In genomic region chr16:49276646-49277385, GRCh38 we compare ENCODE assay signal across 22 cellular contexts. TPM values are rescaled to one million over a fixed set of nuclear protein-coding genes. Genes with fewer than 3 reads are reported as not detected.
DNase-seq lines count a peak whose midpoint lies in the region; ATAC-seq and TF ChIP-seq lines count a peak whose summit lies in the region.
"Had no signal": no experiment of that assay in that cellular context is flagged by ENCODE, and none has a peak within 500 bp of the region (broad histone marks: within the 10 kb centered on the region; RNA-seq: fewer than 3 reads in every experiment).

No MANE protein-coding gene starts in this region.

- intact Hi-C loops in colonic mucosa (cut with DNase I), result no loop called here

- H3K4me1 ChIP-seq in iPS-15b (ENCODE audit: control insufficient read depth, insufficient read depth, low read length) (peaks cover 21% of the 10 kb centered on the region), osteoblast (ENCODE audit: insufficient read depth, low read length) (no peaks in the 10 kb centered on the region), colonic mucosa (peaks cover 6% of the 10 kb centered on the region)
- H3K4me1 ChIP-seq: A549 had no signal

- H3K27me3 ChIP-seq in iPS-15b (ENCODE audit: control insufficient read depth, insufficient read depth, low read length) (peaks cover 95% of the 10 kb centered on the region), osteoblast (ENCODE audit: insufficient read depth, low read length) (peaks cover 64% of the 10 kb centered on the region), colonic mucosa (peaks cover 74% of the 10 kb centered on the region)

- no peaks in the 10 kb centered on the region for H3K79me2 ChIP-seq in osteoblast (ENCODE audit: insufficient read depth, low read length)

- peaks cover 4% of the 10 kb centered on the region for H3K9me3 Mint-ChIP-seq in WTC11

- H3K9me3 ChIP-seq in iPS-15b (ENCODE audit: control insufficient read depth, insufficient read depth, low read length) (no peaks in the 10 kb centered on the region), osteoblast (ENCODE audit: low read depth, low read length) (no peaks in the 10 kb centered on the region), colonic mucosa (no peaks in the 10 kb centered on the region)
- H3K9me3 ChIP-seq: A549 had no signal

- peak overlapping the region; percentile 65 for H3K4me3 Mint-ChIP-seq in WTC11

- H3K4me3 ChIP-seq in iPS-15b (ENCODE audit: low read depth, low read length), result peak overlapping the region; percentile 39
- H3K4me3 ChIP-seq in osteoblast (ENCODE audit: insufficient read depth, low read length), result no peak overlapping the region
- H3K4me3 ChIP-seq in colonic mucosa, result no peak overlapping the region
- H3K4me3 ChIP-seq: A549, BLaER1, SK-N-MC had no signal

- CTCF ChIA-PET in WTC11 (lab: Charles Lee), result interaction anchor here (0.9 to 3.3 kb wide), 2 partner anchors 73 to 76 kb away, joined by 3 to 22 read pairs; no protein-coding TSS in a partner anchor

- TF ChIP-seq CTCF in GM13976 (IDR thresholded peaks at IDR 0.05; ENCODE audit: borderline replicate concordance, control extremely low read depth, extremely low read depth, insufficient read depth, missing control alignments) (no peak), WTC11 (IDR thresholded peaks at IDR 0.05) (no peak), osteoblast (IDR thresholded peaks at IDR 0.05; ENCODE audit: extremely low read depth, low read depth, low read length) (no peak), colonic mucosa (IDR thresholded peaks at IDR 0.05) (no peak)

- no peak overlapping the region for H2AFZ ChIP-seq in osteoblast (ENCODE audit: low read length)

- in situ Hi-C loops in GM13976 (cut with MboI; ENCODE audit: low sequenced_read_pairs, unreplicated experiment), result no loop called here

- ATAC-seq in WTC11 (peak; percentile 6; the same call in 1 of the 2 replicates), GM18520 (IDR thresholded peaks at IDR 0.05; ENCODE audit: unreplicated experiment) (no peak)
- ATAC-seq: A549, HepG2 had no signal

- no peaks in the 10 kb centered on the region for H4K20me1 ChIP-seq in osteoblast (ENCODE audit: insufficient read depth, low read length)
- H4K20me1 ChIP-seq: BLaER1 had no signal

- POLR2A ChIA-PET in WTC11 (lab: Charles Lee), result no interaction called here

- DNase-seq in GM13976 (ENCODE audit: low spot score) (peak; percentile 24), WTC11 (ENCODE audit: low spot score) (peak; percentile 28), osteoblast (ENCODE audit: insufficient read length, low spot score, missing footprints) (peak; percentile 81), colonic mucosa (no peak), NCI-H1048 (lab: John Stamatoyannopoulos, UW) (no peak)
- no peak for DNase-seq in effector CD8-positive, alpha-beta T cell (lab: John Stamatoyannopoulos, UW)
- DNase-seq: CD4-positive, alpha-beta memory T cell; EL; KBM-7; NCI-H1417; NCI-H187; NCI-H2227 treated with DMSO at 0.1 percent for 48 hours; NCI-H510A treated with DMSO at 0.1 percent for 48 hours; NCI-H774; SHP77 had no signal

- no peaks in the 10 kb centered on the region for H3K36me3 Mint-ChIP-seq in WTC11
- H3K36me3 Mint-ChIP-seq: CD4-positive, alpha-beta memory T cell had no signal

- peaks cover 68% of the 10 kb centered on the region for H3K4me1 Mint-ChIP-seq in WTC11

- H3K27ac ChIP-seq in osteoblast (ENCODE audit: low read depth, low read length) (no peak overlapping the region), colonic mucosa (no peak overlapping the region)
- H3K27ac ChIP-seq: A549, BLaER1, SK-N-MC had no signal

- no peak overlapping the region for H3K4me2 ChIP-seq in osteoblast (ENCODE audit: insufficient read depth, low read length)
- H3K4me2 ChIP-seq: A549, BLaER1 had no signal

- peaks cover 97% of the 10 kb centered on the region for H3K27me3 Mint-ChIP-seq in WTC11 (ENCODE audit: low read depth)

- H3K36me3 ChIP-seq in iPS-15b (ENCODE audit: control insufficient read depth, insufficient read depth, low read length), result no peaks in the 10 kb centered on the region
- no peaks in the 10 kb centered on the region for H3K36me3 ChIP-seq in osteoblast (ENCODE audit: insufficient read depth, low read length)
- H3K36me3 ChIP-seq in colonic mucosa, result no peaks in the 10 kb centered on the region
- H3K36me3 ChIP-seq: BLaER1 had no signal

- no peak overlapping the region for H3K27ac Mint-ChIP-seq in WTC11
- H3K27ac Mint-ChIP-seq: CD4-positive, alpha-beta memory T cell had no signal

- H3K9ac ChIP-seq in iPS-15b (ENCODE audit: low read depth, low read length) (no peak overlapping the region), colonic mucosa (ENCODE audit: low read depth in 2 of 2, low read length in 2 of 2) (no peak overlapping the region)
- H3K9ac ChIP-seq: BLaER1 had no signal

TF ChIP-seq in WTC11, 78 proteins besides CTCF, POLR2A, EP300 and RAD21:
- no peak for TF ChIP-seq TEAD4 (CRISPR knock-in tag; IDR thresholded peaks at IDR 0.05)
- TF ChIP-seq FOXP4 (CRISPR knock-in tag; IDR thresholded peaks at IDR 0.05), result no peak
- no peak for TF ChIP-seq ETV6 (CRISPR knock-in tag; IDR thresholded peaks at IDR 0.05)

RNA-seq across cellular contexts. Expression of gene CBLN1, which starts 4.8 kb away (rescaled TPM):
- total RNA-seq in WTC11 (2021), result 3.7 to 5.6 TPM (median 4.2 TPM) in 3 replicates
- total RNA-seq in osteoblast, result not detected in 2 replicates
- total RNA-seq in colonic mucosa, result under 1 TPM; 0.45 to 0.62 TPM
- total RNA-seq: CD4-positive, alpha-beta memory T cell; HepG2; RPMI7951 had no signal

Comparison
In these comparisons a context has a peak if more than half of its experiments do, and no peak if none do; other contexts are left out.
1. DNase-seq: peak in GM13976 (single experiment), WTC11 (single experiment) and osteoblast (single experiment); none in colonic mucosa (single experiment), effector CD8-positive, alpha-beta T cell (single experiment) and NCI-H1048 (single experiment).